10 cellular contexts compared by ENCODE assay signal in genomic region chr12:12456637-12457036, GRCh38.
A peak's percentile ranks its signal among the peaks of the same experiment; 100 is the strongest.
DNase-seq lines count a peak whose midpoint lies in the region; ATAC-seq and TF ChIP-seq lines count a peak whose summit lies in the region.
"Had no signal": no experiment of that assay in that cellular context is flagged by ENCODE, and none has a peak within 500 bp of the region (broad histone marks: within the 10 kb centered on the region; RNA-seq: fewer than 3 reads in every experiment).

No MANE protein-coding gene starts in this region.

- H3K9me3 ChIP-seq in mesenchymal stem cell (ENCODE audit: control insufficient read depth, low read length) (no peaks in the 10 kb centered on the region), WERI-Rb-1 (ENCODE audit: severe bottlenecking) (no peaks in the 10 kb centered on the region)
- H3K9me3 ChIP-seq: pancreas had no signal

- no peaks in the 10 kb centered on the region for H3K36me3 ChIP-seq in mesenchymal stem cell (ENCODE audit: control insufficient read depth in 1 of 2, insufficient read depth in 2 of 2, low read depth in 1 of 2, low read length in 2 of 2)
- H3K36me3 ChIP-seq in WERI-Rb-1: no peaks in the 10 kb centered on the region
- H3K36me3 ChIP-seq: pancreas had no signal

- DNase-seq in COLO829 (ENCODE audit: low spot score) (peak; percentile 30), SK-MEL-5 (ENCODE audit: low read depth, low spot score) (peak; percentile 86), mesenchymal stem cell (no peak), WERI-Rb-1 (no peak)
- peak; percentile 43 for DNase-seq in central memory CD4-positive, alpha-beta T cell
- DNase-seq: kidney, MM.1S, pancreas had no signal

- H3K27ac ChIP-seq in mesenchymal stem cell (ENCODE audit: low read length, poor library complexity, severe bottlenecking) (no peak overlapping the region), WERI-Rb-1 (no peak overlapping the region)

- no peak overlapping the region for H2BK15ac ChIP-seq in mesenchymal stem cell (ENCODE audit: low read depth, poor library complexity, severe bottlenecking)

- no peak overlapping the region for H4K91ac ChIP-seq in mesenchymal stem cell (ENCODE audit: low read length)

- H3K4ac ChIP-seq in mesenchymal stem cell (ENCODE audit: low read depth in 1 of 2, low read length in 2 of 2): no peak overlapping the region

- no peak overlapping the region for H2BK12ac ChIP-seq in mesenchymal stem cell (ENCODE audit: low read length in 2 of 2)

- no peaks in the 10 kb centered on the region for H3K27me3 ChIP-seq in mesenchymal stem cell (ENCODE audit: control insufficient read depth in 1 of 2, insufficient read depth in 1 of 2, low read length in 2 of 2)
- H3K27me3 ChIP-seq in WERI-Rb-1 (ENCODE audit: insufficient read depth, low read depth, severe bottlenecking): no peaks in the 10 kb centered on the region
- H3K27me3 ChIP-seq: pancreas had no signal

- WGBS in mesenchymal stem cell: 98% methylated on average over 4 of the region's 5 CpGs

- peaks cover 3% of the 10 kb centered on the region for H3K79me1 ChIP-seq in mesenchymal stem cell (replicated peaks; ENCODE audit: low read length, poor library complexity, severe bottlenecking)

- ATAC-seq in GM18907 (IDR thresholded peaks at IDR 0.05; ENCODE audit: unreplicated experiment): no peak
- ATAC-seq in HG02763 (IDR thresholded peaks at IDR 0.05; ENCODE audit: unreplicated experiment): no peak

- no peak overlapping the region for H2BK120ac ChIP-seq in mesenchymal stem cell (ENCODE audit: low read depth, low read length)

- in situ Hi-C loops in SK-MEL-5 (cut with HindIII; ENCODE audit: low pct_unique_long_range_greater_than_20kb, low sequenced_read_pairs): no loop called here

- no peak overlapping the region for H3K14ac ChIP-seq in mesenchymal stem cell (ENCODE audit: low read length in 2 of 2)

- H3K9ac ChIP-seq in mesenchymal stem cell (ENCODE audit: low read length): peak overlapping the region; percentile 66

- TF ChIP-seq CTCF in WERI-Rb-1 (IDR thresholded peaks at IDR 0.05; ENCODE audit: low read depth, low read length): no peak

- no peak overlapping the region for H3K4me2 ChIP-seq in mesenchymal stem cell (ENCODE audit: low read length, poor library complexity, severe bottlenecking)

- H3K4me3 ChIP-seq in mesenchymal stem cell (ENCODE audit: insufficient read depth in 1 of 2, low read depth in 1 of 2, low read length in 2 of 2): peak overlapping the region in 1 of 2 experiments; percentile 44
- no peak overlapping the region for H3K4me3 ChIP-seq in WERI-Rb-1 (ENCODE audit: low read depth, low read length)
- H3K4me3 ChIP-seq: pancreas had no signal

- H2AK5ac ChIP-seq in mesenchymal stem cell (ENCODE audit: low read length, severe bottlenecking): no peak overlapping the region

- H3K23ac ChIP-seq in mesenchymal stem cell (ENCODE audit: low read length in 2 of 2): no peak overlapping the region

- no peak overlapping the region for H3K18ac ChIP-seq in mesenchymal stem cell (ENCODE audit: low read depth in 1 of 2, low read length in 2 of 2)

- peaks cover 2% of the 10 kb centered on the region for H3K4me1 ChIP-seq in mesenchymal stem cell (ENCODE audit: control insufficient read depth, insufficient read depth, low read depth, low read length)
- H3K4me1 ChIP-seq: pancreas had no signal

- H4K8ac ChIP-seq in mesenchymal stem cell (ENCODE audit: low read length): no peak overlapping the region

- H2AFZ ChIP-seq in mesenchymal stem cell (ENCODE audit: low read depth, low read length): no peak overlapping the region

- no peak overlapping the region for H2BK5ac ChIP-seq in mesenchymal stem cell (ENCODE audit: low read depth, low read length, poor library complexity, severe bottlenecking)

Comparison
In these comparisons a context has a peak if more than half of its experiments do, and no peak if none do; other contexts are left out.
1. DNase-seq: peak in COLO829 (single experiment), SK-MEL-5 (single experiment) and central memory CD4-positive, alpha-beta T cell (single experiment); none in mesenchymal stem cell (single experiment) and WERI-Rb-1 (single experiment).